26 cellular contexts compared by ENCODE assay signal in the genomic region with DNA sequence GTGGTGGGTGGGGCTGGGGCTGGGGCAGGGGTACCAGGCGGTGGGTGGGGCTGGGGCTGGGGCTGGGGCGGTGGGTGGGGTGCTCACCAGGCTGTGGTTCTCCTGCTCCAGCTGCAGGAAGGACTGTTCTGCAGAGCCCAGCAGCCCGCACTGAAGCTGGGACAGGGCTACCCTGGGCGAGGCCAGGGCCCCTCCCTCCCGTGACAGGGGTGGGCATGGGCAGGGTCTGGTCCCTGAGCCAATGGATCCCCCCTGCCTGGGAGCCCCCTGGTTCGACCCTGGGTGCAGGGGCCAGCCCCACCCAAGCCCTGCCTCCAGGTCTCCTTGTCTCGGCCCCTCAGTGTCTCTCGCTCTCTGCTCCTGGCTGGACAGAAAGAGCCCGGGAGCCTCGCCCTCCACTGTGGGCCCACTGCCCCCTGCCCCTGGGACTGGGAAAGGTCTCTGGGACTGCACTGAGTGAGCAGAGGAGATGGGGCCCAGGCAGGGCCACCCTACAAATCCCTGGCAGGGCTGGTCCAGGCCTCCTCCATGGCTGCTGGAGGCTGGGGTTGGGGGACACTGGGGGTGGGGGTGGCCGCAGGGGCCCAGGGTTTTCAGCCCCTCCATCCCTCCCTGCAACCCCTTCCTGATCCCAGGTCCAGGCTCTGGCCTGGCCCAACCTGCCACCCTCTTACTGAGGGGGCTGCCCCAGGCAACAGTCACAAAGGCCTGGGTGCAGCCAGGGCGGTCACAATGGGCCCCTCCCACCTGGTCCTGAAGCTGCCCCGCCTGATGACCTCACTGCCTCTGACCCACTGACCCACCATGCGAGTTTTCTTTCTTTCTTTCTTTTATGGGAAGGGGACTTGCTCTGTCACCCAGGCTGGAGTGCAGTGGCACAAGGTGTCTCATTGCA. TPM values are rescaled to one million over a fixed set of nuclear protein-coding genes. Genes with fewer than 3 reads are reported as not detected.
DNase-seq lines count a peak whose midpoint lies in the region; ATAC-seq, FAIRE-seq and TF ChIP-seq lines count a peak whose summit lies in the region.
"Had no signal": no experiment of that assay in that cellular context is flagged by ENCODE, and none has a peak within 500 bp of the region (broad histone marks: within the 10 kb centered on the region; RNA-seq: fewer than 3 reads in every experiment).

A gene (minus strand): TSS at position 675 of the 895 bp plus-strand sequence. CDS start 69 bp downstream, at position 606.

- H3K4me2 ChIP-seq in BLaER1 treated with 17β-estradiol and CSF1 and Interleukin-3, amounts not matched to agents 10 nM and 100 nM, result peak within 1 kb of the TSS; percentile 26 to 93 (median 71); a peak in 19 of 22 replicates
- H3K4me2 ChIP-seq in astrocyte (ENCODE audit: low read length), result no peak within 1 kb of the TSS
- H3K4me2 ChIP-seq in mesenchymal stem cell (ENCODE audit: low read length, poor library complexity, severe bottlenecking), result no peak within 1 kb of the TSS
- H3K4me2 ChIP-seq: A549, PC-9 had no signal

- peak within 1 kb of the TSS in 1 of 11 experiments; percentile 14; a peak in 2 of 22 replicates for H3K27ac ChIP-seq in BLaER1 treated with 17β-estradiol and CSF1 and Interleukin-3, amounts not matched to agents 10 nM and 100 nM
- H3K27ac ChIP-seq in astrocyte (ENCODE audit: low read depth, low read length) (no peak within 1 kb of the TSS), mesenchymal stem cell (ENCODE audit: low read length, poor library complexity, severe bottlenecking) (no peak within 1 kb of the TSS)
- H3K27ac ChIP-seq: A549, C4-2B, PC-9, SJCRH30 had no signal

- no peak within 1 kb of the TSS for H2BK120ac ChIP-seq in mesenchymal stem cell (ENCODE audit: low read depth, low read length)

- no peaks in the 10 kb centered on the region for H3K9me3 ChIP-seq in BLaER1 treated with 17β-estradiol and CSF1 and Interleukin-3, amounts not matched to agents 10 nM and 100 nM (replicated peaks in 1 of 11)
- H3K9me3 ChIP-seq in astrocyte (ENCODE audit: insufficient read depth, low read depth, low read length) (no peaks in the 10 kb centered on the region), mesenchymal stem cell (ENCODE audit: control insufficient read depth, low read length) (no peaks in the 10 kb centered on the region)
- H3K9me3 ChIP-seq: A549, SJCRH30 had no signal

- peak within 1 kb of the TSS; percentile 7 for H3K27ac Mint-ChIP-seq in astrocyte (ENCODE audit: unreplicated experiment)
- H3K27ac Mint-ChIP-seq in activated CD4-positive, alpha-beta T cell treated with anti-CD3 and anti-CD28 coated beads, Interleukin-2, amount 10 ng/mL, durations not matched to agents 24 days and 14 days, result no peak within 1 kb of the TSS
- H3K27ac Mint-ChIP-seq: CD8-positive, alpha-beta T cell had no signal

- H3K18ac ChIP-seq in mesenchymal stem cell (ENCODE audit: low read depth in 1 of 2, low read length in 2 of 2), result no peak within 1 kb of the TSS

- no peak within 1 kb of the TSS for H2AK5ac ChIP-seq in mesenchymal stem cell (ENCODE audit: low read length, severe bottlenecking)

- FAIRE-seq in astrocyte (lab: Jason Lieb, UNC), result no peak
- FAIRE-seq: A549, GM12878, HepG2 had no signal

- DNase-seq in astrocyte (ENCODE audit: low read depth) (no peak), mesenchymal stem cell (no peak), pulmonary artery endothelial cell (ENCODE audit: low read depth, low spot score) (no peak), NCI-H1092 (lab: John Stamatoyannopoulos, UW) (no peak)
- no peak for DNase-seq in activated CD4-positive, alpha-beta T cell treated with anti-CD3 and anti-CD28 coated beads, Interleukin-2, amount 10 ng/mL, durations not matched to agents 24 days and 14 days
- DNase-seq: AML-193; CD8-positive, alpha-beta T cell; DMS 273 treated with DMSO at 0.1 percent for 48 hours; DMS79; EL; GDM1; H7; NCI-H1694; NCI-H2029 treated with DMSO at 0.1 percent for 48 hours; NCI-H446 treated with DMSO at 0.1 percent for 48 hours; NCI-H526; PC-9; SJCRH30 had no signal

- no peak within 1 kb of the TSS for H3K23ac ChIP-seq in mesenchymal stem cell (ENCODE audit: low read length in 2 of 2)

- intact Hi-C loops in activated CD4-positive, alpha-beta T cell treated with anti-CD3 and anti-CD28 coated beads, Interleukin-2, amount 10 ng/mL, durations not matched to agents 24 days and 14 days (cut with micrococcal nuclease), result no loop called here

- H3K9me3 Mint-ChIP-seq in astrocyte (ENCODE audit: unreplicated experiment), result no peaks in the 10 kb centered on the region
- no peaks in the 10 kb centered on the region for H3K9me3 Mint-ChIP-seq in activated CD4-positive, alpha-beta T cell treated with anti-CD3 and anti-CD28 coated beads, Interleukin-2, amount 10 ng/mL, durations not matched to agents 24 days and 14 days
- H3K9me3 Mint-ChIP-seq: CD8-positive, alpha-beta T cell had no signal

- no peaks in the 10 kb centered on the region for H3K27me3 ChIP-seq in BLaER1 treated with 17β-estradiol and CSF1 and Interleukin-3, amounts not matched to agents 10 nM and 100 nM
- no peaks in the 10 kb centered on the region for H3K27me3 ChIP-seq in astrocyte (ENCODE audit: insufficient read depth, low read length)
- peaks cover 0 to 19% of the 10 kb centered on the region in 2 experiments for H3K27me3 ChIP-seq in mesenchymal stem cell (ENCODE audit: control insufficient read depth in 1 of 2, insufficient read depth in 1 of 2, low read length in 2 of 2)

- peaks cover 2% of the 10 kb centered on the region for H3K27me3 Mint-ChIP-seq in astrocyte (ENCODE audit: low read depth, unreplicated experiment)
- no peaks in the 10 kb centered on the region for H3K27me3 Mint-ChIP-seq in activated CD4-positive, alpha-beta T cell treated with anti-CD3 and anti-CD28 coated beads, Interleukin-2, amount 10 ng/mL, durations not matched to agents 24 days and 14 days

- H3K36me3 Mint-ChIP-seq in astrocyte (ENCODE audit: low read depth, unreplicated experiment), result peaks cover 3% of the 10 kb centered on the region
- no peaks in the 10 kb centered on the region for H3K36me3 Mint-ChIP-seq in activated CD4-positive, alpha-beta T cell treated with anti-CD3 and anti-CD28 coated beads, Interleukin-2, amount 10 ng/mL, durations not matched to agents 24 days and 14 days (ENCODE audit: low read depth)
- H3K36me3 Mint-ChIP-seq: CD8-positive, alpha-beta T cell had no signal

- TF ChIP-seq CTCF in astrocyte (IDR thresholded peaks at IDR 0.05; ENCODE audit: insufficient read depth, low read depth, low read length), result no peak

- H3K4me3 ChIP-seq in BLaER1 treated with 17β-estradiol and CSF1 and Interleukin-3, amounts not matched to agents 10 nM and 100 nM, result 0 out of 20 replicates have a peak within 1 kb of the TSS, but pooled peaks of 1 of the 10 experiments have one; percentile 19
- H3K4me3 ChIP-seq in astrocyte (ENCODE audit: insufficient read depth, low read depth, low read length) (no peak within 1 kb of the TSS), mesenchymal stem cell (ENCODE audit: insufficient read depth in 1 of 2, low read depth in 1 of 2, low read length in 2 of 2) (no peak within 1 kb of the TSS)
- H3K4me3 ChIP-seq: A549, GM12878, PC-9, SJCRH30 had no signal

- WGBS in mesenchymal stem cell, result 79% methylated on average over 12 of the region's 14 CpGs

- no peak within 1 kb of the TSS for H2BK12ac ChIP-seq in mesenchymal stem cell (ENCODE audit: low read length in 2 of 2)

- H2BK15ac ChIP-seq in mesenchymal stem cell (ENCODE audit: low read depth, poor library complexity, severe bottlenecking), result no peak within 1 kb of the TSS

- peaks cover 39 to 98% (median 91%) of the 10 kb centered on the region in 10 experiments for H3K4me1 ChIP-seq in BLaER1 treated with 17β-estradiol and CSF1 and Interleukin-3, amounts not matched to agents 10 nM and 100 nM
- H3K4me1 ChIP-seq in astrocyte (ENCODE audit: insufficient read depth, low read length) (no peaks in the 10 kb centered on the region), mesenchymal stem cell (ENCODE audit: control insufficient read depth, insufficient read depth, low read depth, low read length) (peaks cover 22% of the 10 kb centered on the region)
- H3K4me1 ChIP-seq: A549 had no signal

- no peak within 1 kb of the TSS for H3K4me3 Mint-ChIP-seq in astrocyte (ENCODE audit: unreplicated experiment)
- no peak within 1 kb of the TSS for H3K4me3 Mint-ChIP-seq in activated CD4-positive, alpha-beta T cell treated with anti-CD3 and anti-CD28 coated beads, Interleukin-2, amount 10 ng/mL, durations not matched to agents 24 days and 14 days
- H3K4me3 Mint-ChIP-seq: CD8-positive, alpha-beta T cell had no signal

- no peak within 1 kb of the TSS for H3K4ac ChIP-seq in mesenchymal stem cell (ENCODE audit: low read depth in 1 of 2, low read length in 2 of 2)

- H4K8ac ChIP-seq in mesenchymal stem cell (ENCODE audit: low read length), result peak within 1 kb of the TSS; percentile 41

- ATAC-seq in GM21529 (IDR thresholded peaks at IDR 0.05; ENCODE audit: unreplicated experiment), result no peak
- ATAC-seq: A549; CD8-positive, alpha-beta T cell; GM12878; HepG2; Right ventricle myocardium inferior had no signal

- no peak within 1 kb of the TSS for H4K91ac ChIP-seq in mesenchymal stem cell (ENCODE audit: low read length)

- peaks cover 4% of the 10 kb centered on the region for H3K4me1 Mint-ChIP-seq in astrocyte (ENCODE audit: low read depth, unreplicated experiment)
- H3K4me1 Mint-ChIP-seq in activated CD4-positive, alpha-beta T cell treated with anti-CD3 and anti-CD28 coated beads, Interleukin-2, amount 10 ng/mL, durations not matched to agents 24 days and 14 days, result peaks cover 2% of the 10 kb centered on the region

- H3K79me2 ChIP-seq in astrocyte (ENCODE audit: insufficient read depth, low read length), result no peaks in the 10 kb centered on the region

- H3K9ac ChIP-seq in BLaER1 treated with 17β-estradiol and CSF1 and Interleukin-3, amounts not matched to agents 10 nM and 100 nM, result peak within 1 kb of the TSS in 2 of 11 experiments; percentile 19 to 26; a peak in 3 of 22 replicates
- H3K9ac ChIP-seq in astrocyte (ENCODE audit: low read length), result no peak within 1 kb of the TSS
- H3K9ac ChIP-seq in mesenchymal stem cell (ENCODE audit: low read length), result no peak within 1 kb of the TSS

- no peak within 1 kb of the TSS for H2BK5ac ChIP-seq in mesenchymal stem cell (ENCODE audit: low read depth, low read length, poor library complexity, severe bottlenecking)

- peaks cover 9 to 31% (median 17%) of the 10 kb centered on the region in 11 experiments; a peak in 18 of 22 replicates for H4K20me1 ChIP-seq in BLaER1 treated with 17β-estradiol and CSF1 and Interleukin-3, amounts not matched to agents 10 nM and 100 nM
- H4K20me1 ChIP-seq in astrocyte (ENCODE audit: insufficient read depth, low read length), result peaks cover 3% of the 10 kb centered on the region

- H3K14ac ChIP-seq in mesenchymal stem cell (ENCODE audit: low read length in 2 of 2), result no peak within 1 kb of the TSS

- H3K79me1 ChIP-seq in mesenchymal stem cell (replicated peaks; ENCODE audit: low read length, poor library complexity, severe bottlenecking), result peaks cover 11% of the 10 kb centered on the region

- no peak within 1 kb of the TSS for H2AFZ ChIP-seq in astrocyte (ENCODE audit: low read depth, low read length)
- H2AFZ ChIP-seq in mesenchymal stem cell (ENCODE audit: low read depth, low read length), result no peak within 1 kb of the TSS
- H2AFZ ChIP-seq: PC-9 had no signal

- peaks cover 0 to 2% (median 0%) of the 10 kb centered on the region in 11 experiments; a peak in 1 of 22 replicates for H3K36me3 ChIP-seq in BLaER1 treated with 17β-estradiol and CSF1 and Interleukin-3, amounts not matched to agents 10 nM and 100 nM
- no peaks in the 10 kb centered on the region for H3K36me3 ChIP-seq in astrocyte (ENCODE audit: insufficient read depth, low read length)
- H3K36me3 ChIP-seq in mesenchymal stem cell (ENCODE audit: control insufficient read depth in 1 of 2, insufficient read depth in 2 of 2, low read depth in 1 of 2, low read length in 2 of 2), result peaks cover 2 to 28% of the 10 kb centered on the region in 2 experiments
- H3K36me3 ChIP-seq: SJCRH30 had no signal

RNA-seq across cellular contexts. Expression of the gene that starts here (rescaled TPM):
- total RNA-seq in astrocyte (not detected in 2 replicates), pulmonary artery endothelial cell (4.5 and 10.0 TPM in 2 replicates)
- polyA plus RNA-seq in mesenchymal stem cell (2013, experiment 1 of 2), result not detected
- polyA plus RNA-seq in mesenchymal stem cell (2013, experiment 2 of 2), result not detected
- total RNA-seq in activated CD4-positive, alpha-beta T cell treated with anti-CD3 and anti-CD28 coated beads, Interleukin-2, amount 10 ng/mL, durations not matched to agents 24 days and 14 days, result 0.14 TPM in 1 of 2 replicates, not detected in the other
- total RNA-seq: CD8-positive, alpha-beta T cell; GM12878; H7; HepG2; PC-9; RPMI7951; SJCRH30 had no signal
- polyA plus RNA-seq: A549, GM12878, HepG2 had no signal

Comparison
In these comparisons a context has a peak if more than half of its experiments do, and no peak if none do; other contexts are left out.
1. H3K4me2 ChIP-seq: peak in BLaER1 treated with 17β-estradiol and CSF1 and Interleukin-3, amounts not matched to agents 10 nM and 100 nM (11 of 11); none in astrocyte (single experiment) and mesenchymal stem cell (single experiment).